In genomic region chr17:64115871-64116534, GRCh38 we compare ENCODE assay signal across 12 cellular contexts. TPM values are rescaled to one million over a fixed set of nuclear protein-coding genes. Genes with fewer than 3 reads are reported as not detected.
DNase-seq lines count a peak whose midpoint lies in the region; ATAC-seq and TF ChIP-seq lines count a peak whose summit lies in the region.
"Had no signal": no experiment of that assay in that cellular context is flagged by ENCODE, and none has a peak within 500 bp of the region (broad histone marks: within the 10 kb centered on the region; RNA-seq: fewer than 3 reads in every experiment).

No MANE protein-coding gene starts in this region.

- no peak overlapping the region for H4K5ac ChIP-seq in IMR-90 (ENCODE audit: low read depth, low read length)

- H2BK15ac ChIP-seq in IMR-90 (ENCODE audit: low read depth, low read length): peak overlapping the region; percentile 25; the same call in 2 of the 3 replicates

- peaks cover 16% of the 10 kb centered on the region for H3K4me1 ChIP-seq in IMR-90 (ENCODE audit: control insufficient read depth, insufficient read depth, low read length)
- peaks cover 12 to 38% (median 26%) of the 10 kb centered on the region in 4 donors for H3K4me1 ChIP-seq in liver (ENCODE audit: control insufficient read depth in 4 of 4, insufficient read depth in 4 of 4, low read length in 3 of 4)
- no peaks in the 10 kb centered on the region for H3K4me1 ChIP-seq in testis

- no peak overlapping the region for H2AFZ ChIP-seq in IMR-90 (replicated peaks; ENCODE audit: low read length, poor library complexity)
- H2AFZ ChIP-seq: GM23338 had no signal

- H3K14ac ChIP-seq in IMR-90 (replicated peaks; ENCODE audit: low read depth, low read length): 0 out of 2 replicates have a peak overlapping the region, but pooled peaks have one; percentile 7

- H3K27me3 ChIP-seq in IMR-90 (ENCODE audit: control insufficient read depth, insufficient read depth, low read length) (no peaks in the 10 kb centered on the region), liver (ENCODE audit: control insufficient read depth in 4 of 4, insufficient read depth in 4 of 4, low read length in 3 of 4) (no peaks in the 10 kb centered on the region), testis (no peaks in the 10 kb centered on the region)
- H3K27me3 ChIP-seq: heart left ventricle had no signal

- H2BK5ac ChIP-seq in IMR-90 (ENCODE audit: low read depth, low read length, poor library complexity, severe bottlenecking): peak overlapping the region; percentile 41

- peak overlapping the region; percentile 29; the same call in 1 of the 2 replicates for H3K4ac ChIP-seq in IMR-90 (ENCODE audit: low read depth, low read length)

- TF ChIP-seq RAD21 in IMR-90 (IDR thresholded peaks at IDR 0.05; ENCODE audit: low read length): no peak
- TF ChIP-seq RAD21 in liver (IDR thresholded peaks at IDR 0.05): peak; percentile 7 to 11

- H3K27ac ChIP-seq in IMR-90 (ENCODE audit: insufficient read depth, low read length) (peak overlapping the region; percentile 30; the same call in 1 of the 2 replicates), liver (ENCODE audit: low read depth in 1 of 2, low read length in 2 of 2) (peak overlapping the region; percentile 49 to 64), testis (no peak overlapping the region)

- H4K20me1 ChIP-seq in IMR-90 (ENCODE audit: insufficient read depth, low read length): peaks cover 9% of the 10 kb centered on the region; the same call in 1 of the 2 replicates

- no peak overlapping the region for H3K23ac ChIP-seq in IMR-90 (ENCODE audit: low read depth, low read length)

- H3K9me1 ChIP-seq in IMR-90 (ENCODE audit: insufficient read depth, low read length): peaks cover 21% of the 10 kb centered on the region

- ATAC-seq in IMR-90 (ENCODE audit: low read depth) (peak; percentile 83), HG03342 (IDR thresholded peaks at IDR 0.05; ENCODE audit: unreplicated experiment) (no peak), HG03521 (IDR thresholded peaks at IDR 0.05; ENCODE audit: unreplicated experiment) (no peak)
- ATAC-seq: GM12878, GM23338 had no signal

- no peaks in the 10 kb centered on the region for H3K36me3 ChIP-seq in IMR-90 (ENCODE audit: control insufficient read depth, insufficient read depth, low read length)
- H3K36me3 ChIP-seq in liver (ENCODE audit: control insufficient read depth in 4 of 4, insufficient read depth in 3 of 4, low read depth in 1 of 4, low read length in 3 of 4): peaks cover 0 to 4% (median 0%) of the 10 kb centered on the region in 4 donors
- no peaks in the 10 kb centered on the region for H3K36me3 ChIP-seq in testis (ENCODE audit: low read depth, missing control alignments)
- H3K36me3 ChIP-seq: heart left ventricle had no signal

- in situ Hi-C loops in IMR-90 (cut with MboI; ENCODE audit: low sequenced_read_pairs): no loop called here

- dilution Hi-C loops in IMR-90 (cut with HindIII; ENCODE audit: low sequenced_read_pairs, unreplicated experiment): no loop called here

- peaks cover 26 to 55% of the 10 kb centered on the region in 2 experiments for H3K79me1 ChIP-seq in IMR-90 (ENCODE audit: low read depth in 1 of 2, low read length in 2 of 2)

- intact Hi-C loops in IMR-90 (cut with micrococcal nuclease) (no loop called here), testis (cut with DNase I; ENCODE audit: low total_unique reads) (no loop called here)

- WGBS in IMR-90 (ENCODE audit: extremely low coverage in 2 of 2, insufficient read length in 1 of 2), 2 experiments: no CpG with 5 or more reads among the region's 7 CpGs
- 35% methylated on average over 7 of the region's 7 CpGs for WGBS in liver
- 83 to 84% methylated on average over 7 of the region's 7 CpGs for WGBS in testis, 2 donors

- BruUV-seq in IMR-90 (replicated peaks; lab: Mats Ljungman, UMichigan): no TSS peak

- H4K8ac ChIP-seq in IMR-90 (ENCODE audit: low read depth in 2 of 2, low read length in 2 of 2): peak overlapping the region in 1 of 2 experiments; percentile 53; a peak in 2 of 4 replicates

- POLR2A ChIA-PET in IMR-90 (lab: Charles Lee; ENCODE audit: unreplicated experiment): no interaction called here

- H3K9ac ChIP-seq in IMR-90 (ENCODE audit: low read depth, low read length) (no peak overlapping the region), liver (ENCODE audit: low read depth in 1 of 2, low read length in 2 of 2) (no peak overlapping the region)

- peak overlapping the region; percentile 39; the same call in 1 of the 2 replicates for H4K91ac ChIP-seq in IMR-90 (ENCODE audit: insufficient read depth, low read depth, low read length)

- peak overlapping the region; percentile 75; the same call in 1 of the 2 replicates for H2BK20ac ChIP-seq in IMR-90 (ENCODE audit: low read depth, low read length)

- H2AK5ac ChIP-seq in IMR-90 (ENCODE audit: low read depth, low read length): peak overlapping the region; percentile 41

- no peak for TF ChIP-seq CTCF in IMR-90 (conservative IDR thresholded peaks at IDR 0.05; ENCODE audit: low read depth, low read length)
- no peak for TF ChIP-seq CTCF in liver (IDR thresholded peaks at IDR 0.05; ENCODE audit: low read depth, low read length, missing input control)
- TF ChIP-seq CTCF in testis (IDR thresholded peaks at IDR 0.05): no peak

- TF ChIP-seq POLR2A in IMR-90 (IDR thresholded peaks at IDR 0.05; ENCODE audit: low read depth, low read length) (no peak), testis (IDR thresholded peaks at IDR 0.05) (no peak)

- peak overlapping the region; percentile 51 for H3K4me2 ChIP-seq in IMR-90 (ENCODE audit: low read depth, low read length)
- H3K4me2 ChIP-seq: GM23338 had no signal

- H3K4me3 ChIP-seq in IMR-90 (ENCODE audit: insufficient read depth, low read depth, low read length) (no peak overlapping the region), liver (ENCODE audit: low read depth in 1 of 3, low read length in 3 of 3) (no peak overlapping the region), testis (no peak overlapping the region)
- H3K4me3 ChIP-seq: GM12878, GM23338, heart left ventricle had no signal

- DNase-seq in CD1c-positive myeloid dendritic cell (ENCODE audit: extremely low spot score) (peak; percentile 52), IMR-90 (peak; percentile 94), amniotic epithelial cell (ENCODE audit: low read depth) (peak; percentile 96), NCI-H2107 (lab: John Stamatoyannopoulos, UW) (no peak), testis (no peak)
- DNase-seq: heart left ventricle, RPMI8226 had no signal

- H3K9me3 ChIP-seq in IMR-90 (ENCODE audit: control insufficient read depth, insufficient read depth, low read length): no peaks in the 10 kb centered on the region
- no peaks in the 10 kb centered on the region for H3K9me3 ChIP-seq in liver (ENCODE audit: control insufficient read depth in 4 of 4, low read length in 3 of 4)
- H3K9me3 ChIP-seq in testis: no peaks in the 10 kb centered on the region
- H3K9me3 ChIP-seq: heart left ventricle had no signal

- no peak overlapping the region for H2AK9ac ChIP-seq in IMR-90 (replicated peaks; ENCODE audit: low read depth, low read length, poor library complexity)

- peak overlapping the region; percentile 7; the same call in 1 of the 2 replicates for H3K18ac ChIP-seq in IMR-90 (ENCODE audit: low read depth, low read length)

- H2BK120ac ChIP-seq in IMR-90 (ENCODE audit: low read depth, low read length): peak overlapping the region; percentile 62

- CTCF ChIA-PET in IMR-90 (lab: Yijun Ruan, JAX): interaction anchor here (0.7 to 0.8 kb wide), 2 partner anchors 36 to 87 kb away, joined by 3 to 4 read pairs; no protein-coding TSS in a partner anchor

- no peak overlapping the region for H3K56ac ChIP-seq in IMR-90 (ENCODE audit: extremely low read depth, insufficient read depth, low read length)

TF ChIP-seq in IMR-90, 13 proteins besides CTCF, POLR2A, EP300 and RAD21 (continues in another document):
- TF ChIP-seq SMC3 (IDR thresholded peaks at IDR 0.05; ENCODE audit: low read depth, low read length) (no peak), RCOR1 (IDR thresholded peaks at IDR 0.05; ENCODE audit: insufficient replicate concordance, low read length) (peak; percentile 40), USF2 (IDR thresholded peaks at IDR 0.05; ENCODE audit: low read depth, low read length) (no peak), BHLHE40 (IDR thresholded peaks at IDR 0.05; ENCODE audit: low read depth, low read length) (no peak), CEBPB (IDR thresholded peaks at IDR 0.05; ENCODE audit: low read depth, low read length) (peak; percentile 100), FOS (IDR thresholded peaks at IDR 0.05; ENCODE audit: low read depth, low read length) (peak; percentile 93)

TF ChIP-seq in liver, 16 proteins besides CTCF, POLR2A, EP300 and RAD21:
- TF ChIP-seq JUND (IDR thresholded peaks at IDR 0.05): peak; percentile 16 to 31
- TF ChIP-seq YY1 (IDR thresholded peaks at IDR 0.05): no peak
- TF ChIP-seq HNF4A (conservative IDR thresholded peaks at IDR 0.05): peak; percentile 35 to 36
- TF ChIP-seq HNF4G (IDR thresholded peaks at IDR 0.05): no peak
- TF ChIP-seq SP1 (IDR thresholded peaks at IDR 0.05): no peak
- peak; percentile 12 to 49 for TF ChIP-seq RXRA (IDR thresholded peaks at IDR 0.05)

RNA-seq across cellular contexts. Expression of gene ERN1, which starts 13.9 kb away (rescaled TPM):
- total RNA-seq in IMR-90 (2012; rRNA removed) (2.2 and 2.7 TPM in 2 replicates), liver (10 to 100 TPM in 1 of 2 donors, 1 to 10 TPM in 1; 7.5 to 35.1 TPM), testis (10 to 100 TPM; 12.8 to 13.0 TPM)
- polyA plus RNA-seq in IMR-90 (2012; rRNA removed) (3.7 and 4.1 TPM in 2 replicates), liver (10 to 100 TPM in 1 of 2 donors, 1 to 10 TPM in 1; 6.3 to 22.3 TPM), testis (ENCODE audit: insufficient read depth, low read depth, low replicate concordance) (7.0 TPM)
- polyA plus RNA-seq in IMR-90 (2012; cell fraction: cytosol; rRNA removed): 3.2 and 3.4 TPM in 2 replicates
- 7.5 and 10.9 TPM in 2 replicates for polyA plus RNA-seq in IMR-90 (2012; cell fraction: nucleus; rRNA removed; ENCODE audit: low replicate concordance)

Comparison
In these comparisons a context has a peak if more than half of its experiments do, and no peak if none do; other contexts are left out.
1. DNase-seq: peak in CD1c-positive myeloid dendritic cell (single experiment), IMR-90 (single experiment) and amniotic epithelial cell (single experiment); none in NCI-H2107 (single experiment) and testis (single experiment).
2. H3K27ac ChIP-seq: peak in IMR-90 (single experiment) and liver (2 of 2); none in testis (0 of 2).